22 cellular contexts compared by ENCODE assay signal in genomic region chr4:94256144-94256783, GRCh38. TPM values are rescaled to one million over a fixed set of nuclear protein-coding genes. Genes with fewer than 3 reads are reported as not detected.
DNase-seq lines count a peak whose midpoint lies in the region; ATAC-seq and FAIRE-seq lines count a peak whose summit lies in the region.
"Had no signal": no experiment of that assay in that cellular context is flagged by ENCODE, and none has a peak within 500 bp of the region (broad histone marks: within the 10 kb centered on the region; RNA-seq: fewer than 3 reads in every experiment).

No MANE protein-coding gene starts in this region.

- 90 to 92% (median 90%) methylated on average over 8 of the region's 8 CpGs for WGBS in small intestine, 3 donors

- peaks cover 15% of the 10 kb centered on the region for H3K36me3 Mint-ChIP-seq in memory B cell

- no peaks in the 10 kb centered on the region for H3K9me3 ChIP-seq in small intestine (ENCODE audit: control insufficient read depth, low read depth)
- H3K9me3 ChIP-seq: Caco-2, SJSA1 had no signal

- H3K27me3 Mint-ChIP-seq in memory B cell = no peaks in the 10 kb centered on the region
- H3K27me3 Mint-ChIP-seq: CD4-positive, alpha-beta memory T cell had no signal

- no peaks in the 10 kb centered on the region for H3K4me1 Mint-ChIP-seq in memory B cell

- FAIRE-seq in small intestine (lab: Jason Lieb, UNC) = no peak
- FAIRE-seq: GM18507 had no signal

- H3K4me1 ChIP-seq in small intestine (ENCODE audit: control insufficient read depth in 2 of 2, insufficient read depth in 1 of 2, low read depth in 1 of 2, low read length in 1 of 2) = no peaks in the 10 kb centered on the region
- H3K4me1 ChIP-seq: Caco-2 had no signal

- H3K27me3 ChIP-seq in small intestine (ENCODE audit: control insufficient read depth in 2 of 2, insufficient read depth in 2 of 2, low read length in 2 of 2) = no peaks in the 10 kb centered on the region
- H3K27me3 ChIP-seq: SJSA1 had no signal

- peaks cover 2 to 6% of the 10 kb centered on the region in 2 donors for H3K36me3 ChIP-seq in small intestine (ENCODE audit: control insufficient read depth in 2 of 2, insufficient read depth in 2 of 2, low read length in 2 of 2)

- DNase-seq in memory B cell (ENCODE audit: low spot score in 2 of 2) = no peak
- DNase-seq in GDM1 (lab: John Stamatoyannopoulos, UW) = no peak
- no peak for DNase-seq in small intestine
- DNase-seq: C1 segment of cervical spinal cord; Caco-2; CD4-positive, alpha-beta memory T cell; EL; GF-D8; NCI-H1048; NCI-H1694 treated with DMSO at 0.1 percent for 48 hours; NCI-H2081; NCI-H2227 treated with DMSO at 0.1 percent for 48 hours; NCI-H526 treated with DMSO at 0.1 percent for 48 hours; Right ventricle myocardium superior; RPMI8226 had no signal

- ATAC-seq in GM18520 (IDR thresholded peaks at IDR 0.05; ENCODE audit: unreplicated experiment) (peak; percentile 53), GM19324 (IDR thresholded peaks at IDR 0.05; ENCODE audit: low FRiP score, unreplicated experiment) (peak; percentile 83), HG02885 (IDR thresholded peaks at IDR 0.05; ENCODE audit: poor library complexity, unreplicated experiment) (peak; percentile 52), memory B cell (ENCODE audit: low read depth) (no peak), HG02973 (IDR thresholded peaks at IDR 0.05; ENCODE audit: unreplicated experiment) (no peak)
- ATAC-seq: HCT116 had no signal

- H3K27ac ChIP-seq in small intestine (ENCODE audit: low read depth in 1 of 2, low read length in 1 of 2) = no peak overlapping the region
- H3K27ac ChIP-seq: SJSA1 had no signal

- H3K9me3 Mint-ChIP-seq in memory B cell = no peaks in the 10 kb centered on the region
- H3K9me3 Mint-ChIP-seq: CD4-positive, alpha-beta memory T cell had no signal

- no peak overlapping the region for H3K4me3 Mint-ChIP-seq in memory B cell
- H3K4me3 Mint-ChIP-seq: CD4-positive, alpha-beta memory T cell had no signal

- no peak overlapping the region for H3K4me3 ChIP-seq in small intestine (ENCODE audit: low read depth in 1 of 2, low read length in 2 of 2)
- H3K4me3 ChIP-seq: SJSA1 had no signal

- H3K27ac Mint-ChIP-seq in memory B cell = peak overlapping the region; percentile 39

RNA-seq across cellular contexts. Expression of gene SMARCAD1, which starts 48.6 kb away (rescaled TPM):
- 10 to 100 TPM in 1 of 3 donors, 1 to 10 TPM in 2; 5.4 to 10.6 (median 6.9) TPM for polyA plus RNA-seq in small intestine

Comparison
In these comparisons a context has a peak if more than half of its experiments do, and no peak if none do; other contexts are left out.
1. ATAC-seq: peak in GM18520 (single experiment), GM19324 (single experiment) and HG02885 (single experiment); none in memory B cell (single experiment) and HG02973 (single experiment).